ENCODE assay signal across 32 cellular contexts in the genomic region with DNA sequence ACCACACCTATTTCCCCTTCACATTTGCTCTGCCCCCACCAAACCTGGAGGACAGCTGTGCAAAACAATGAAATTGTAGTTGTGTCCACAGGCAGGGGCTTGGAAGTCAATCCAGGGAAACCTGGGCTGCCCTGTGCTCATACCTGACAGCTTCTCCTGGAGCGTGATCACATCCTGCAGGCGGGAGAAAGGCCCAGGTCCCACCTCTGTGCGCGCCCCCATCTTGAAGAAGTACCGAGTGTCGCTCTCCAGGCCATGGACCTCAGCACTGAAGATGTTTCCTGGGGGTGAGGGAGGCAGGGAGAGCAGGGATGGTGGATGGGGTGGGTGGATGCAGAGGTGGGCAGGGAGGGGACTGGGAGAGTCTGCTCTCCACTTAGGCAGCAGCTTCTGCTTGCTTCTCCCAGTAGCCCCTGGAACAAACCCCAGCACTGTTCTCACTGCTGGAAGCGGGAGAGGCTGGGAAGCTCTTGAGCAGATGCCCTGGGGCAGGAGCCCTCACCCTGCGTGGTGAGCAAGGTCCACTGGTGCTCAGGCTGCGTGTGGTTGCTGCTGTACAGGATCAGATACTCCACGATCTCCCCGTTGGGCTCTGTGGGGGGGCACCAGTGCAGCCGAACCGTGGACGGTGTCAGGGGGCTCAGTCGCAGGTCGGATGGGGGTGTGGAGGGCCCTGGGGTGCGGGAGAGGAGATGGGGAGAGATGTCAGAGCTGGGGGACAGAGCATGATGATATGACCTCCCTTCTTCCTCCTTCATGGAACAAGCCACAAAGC. TPM values are rescaled to one million over a fixed set of nuclear protein-coding genes. Genes with fewer than 3 reads are reported as not detected.
"Had no signal": no experiment of that assay in that cellular context is flagged by ENCODE, and none has a peak within 500 bp of the region (broad histone marks: within the 10 kb centered on the region; RNA-seq: fewer than 3 reads in every experiment).

No MANE protein-coding gene starts in this region.

- DNase-seq: activated CD4-positive, alpha-beta memory T cell treated with anti-CD3 and anti-CD28 coated beads for 36 hours; activated CD4-positive, alpha-beta T cell treated with anti-CD3 and anti-CD28 coated beads for 36 hours; activated CD4-positive, alpha-beta T cell treated with anti-CD3 and anti-CD28 coated beads, Interleukin-2, amount 10 ng/mL, durations not matched to agents 24 days and 14 days; activated CD4-positive, CD25-positive, alpha-beta regulatory T cell; activated CD4-positive, CD25-positive, alpha-beta regulatory T cell treated with anti-CD3 and anti-CD28 coated beads, Interleukin-2, amount 50 U/mL, for 72 hours; activated CD8-positive, alpha-beta memory T cell treated with anti-CD3 and anti-CD28 coated beads, Interleukin-2, amount 10 ng/mL, durations not matched to agents 7 days and 5 days; activated CD8-positive, alpha-beta memory T cell treated with anti-CD3 and anti-CD28 coated beads, Interleukin-2, amount 50 U/mL, for 4 hours; activated CD8-positive, alpha-beta T cell treated with anti-CD3 and anti-CD28 coated beads, Interleukin-2, amount 10 ng/mL, durations not matched to agents 7 days and 5 days; activated effector memory CD4-positive, alpha-beta T cell treated with anti-CD3 and anti-CD28 coated beads, Interleukin-2, amount 50 U/mL, for 16 hours; activated naive CD4-positive, alpha-beta T cell treated with anti-CD3 and anti-CD28 coated beads for 36 hours; activated naive CD8-positive, alpha-beta T cell treated with anti-CD3 and anti-CD28 coated beads for 36 hours; activated naive CD8-positive, alpha-beta T cell treated with anti-CD3 and anti-CD28 coated beads, Interleukin-2, amount 50 U/mL, for 24 hours; activated T-cell treated with anti-CD3 and anti-CD28 coated beads, Interleukin-2, amount 50 U/mL, for 1 hour; activated T-cell treated with anti-CD3 and anti-CD28 coated beads, Interleukin-2, amount 50 U/mL, for 48 hours; adrenal gland; amygdala; body of pancreas; dorsolateral prefrontal cortex; effector memory CD4-positive, alpha-beta T cell; endodermal cell; foreskin keratinocyte; gastrocnemius medialis; glutamatergic neuron; T-helper 2 cell had no signal

- H3K27me3 ChIP-seq: adrenal gland, body of pancreas, dorsolateral prefrontal cortex, gastrocnemius medialis had no signal

- H3K4me1 ChIP-seq: foreskin keratinocyte had no signal

- ATAC-seq: activated CD4-positive, alpha-beta T cell treated with anti-CD3 and anti-CD28 coated beads for 36 hours; activated CD8-positive, alpha-beta memory T cell treated with anti-CD3 and anti-CD28 coated beads, Interleukin-2, amount 10 ng/mL, durations not matched to agents 7 days and 5 days; activated CD8-positive, alpha-beta T cell treated with anti-CD3 and anti-CD28 coated beads, Interleukin-2, amount 10 ng/mL, durations not matched to agents 7 days and 5 days; activated naive CD8-positive, alpha-beta T cell treated with anti-CD3 and anti-CD28 coated beads, Interleukin-2, amount 50 U/mL, for 24 hours; body of pancreas; esophagus mucosa; foreskin keratinocyte; gastrocnemius medialis had no signal

- H3K27ac ChIP-seq: adrenal gland, body of pancreas, coronary artery, dorsolateral prefrontal cortex, foreskin keratinocyte, gastrocnemius medialis had no signal

- H3K4me3 ChIP-seq: adrenal gland, body of pancreas, coronary artery, dorsolateral prefrontal cortex, gastrocnemius medialis had no signal

- H3K9me3 ChIP-seq: adrenal gland, body of pancreas, gastrocnemius medialis had no signal

RNA-seq across cellular contexts. Expression of a gene that starts 10.7 kb away (rescaled TPM):
- total RNA-seq: activated CD4-positive, alpha-beta memory T cell treated with anti-CD3 and anti-CD28 coated beads for 36 hours; activated CD4-positive, alpha-beta T cell treated with anti-CD3 and anti-CD28 coated beads for 36 hours; activated CD4-positive, alpha-beta T cell treated with anti-CD3 and anti-CD28 coated beads, Interleukin-2, amount 10 ng/mL, durations not matched to agents 24 days and 14 days; activated CD8-positive, alpha-beta memory T cell treated with anti-CD3 and anti-CD28 coated beads for 36 hours; activated CD8-positive, alpha-beta memory T cell treated with anti-CD3 and anti-CD28 coated beads, Interleukin-2, amount 10 ng/mL, durations not matched to agents 7 days and 5 days; activated CD8-positive, alpha-beta T cell treated with anti-CD3 and anti-CD28 coated beads, Interleukin-2, amount 10 ng/mL, durations not matched to agents 7 days and 5 days; activated naive CD4-positive, alpha-beta T cell treated with anti-CD3 and anti-CD28 coated beads for 36 hours; activated naive CD8-positive, alpha-beta T cell treated with anti-CD3 and anti-CD28 coated beads for 36 hours; activated T-helper 1 cell treated with anti-CD3 and anti-CD28 coated beads, Interleukin-12 subunit alpha, Interleukin-12 subunit beta, Interleukin-2, Interleukin-4 antibody, amounts not matched to agents 30 ng/mL and 10 ng/mL and 1 ng/mL, durations not matched to agents 14 hours and 24 hours and 36 hours; activated T-helper 2 cell treated with anti-CD3 and anti-CD28 coated beads, Interferon-gamma antibody, Interleukin-2, Interleukin-4, amounts not matched to agents 10 μg/mL and 5 μg/mL and 100 μg/mL, durations not matched to agents 14 hours and 24 hours and 36 hours; aorta; body of pancreas; epithelial cell of proximal tubule; foreskin keratinocyte; gastrocnemius medialis; T-helper 1 cell treated with Interleukin-12 subunit alpha and Interleukin-12 subunit beta and Interleukin-4 antibody, amounts not matched to agents 30 ng/mL and 1 ng/mL, for 36 hours had no signal
- polyA plus RNA-seq: aorta, foreskin keratinocyte had no signal

RNA-seq across cellular contexts. Expression of a gene that starts 34.3 kb away (rescaled TPM):
- polyA plus RNA-seq: aorta had no signal
